In the genomic region with DNA sequence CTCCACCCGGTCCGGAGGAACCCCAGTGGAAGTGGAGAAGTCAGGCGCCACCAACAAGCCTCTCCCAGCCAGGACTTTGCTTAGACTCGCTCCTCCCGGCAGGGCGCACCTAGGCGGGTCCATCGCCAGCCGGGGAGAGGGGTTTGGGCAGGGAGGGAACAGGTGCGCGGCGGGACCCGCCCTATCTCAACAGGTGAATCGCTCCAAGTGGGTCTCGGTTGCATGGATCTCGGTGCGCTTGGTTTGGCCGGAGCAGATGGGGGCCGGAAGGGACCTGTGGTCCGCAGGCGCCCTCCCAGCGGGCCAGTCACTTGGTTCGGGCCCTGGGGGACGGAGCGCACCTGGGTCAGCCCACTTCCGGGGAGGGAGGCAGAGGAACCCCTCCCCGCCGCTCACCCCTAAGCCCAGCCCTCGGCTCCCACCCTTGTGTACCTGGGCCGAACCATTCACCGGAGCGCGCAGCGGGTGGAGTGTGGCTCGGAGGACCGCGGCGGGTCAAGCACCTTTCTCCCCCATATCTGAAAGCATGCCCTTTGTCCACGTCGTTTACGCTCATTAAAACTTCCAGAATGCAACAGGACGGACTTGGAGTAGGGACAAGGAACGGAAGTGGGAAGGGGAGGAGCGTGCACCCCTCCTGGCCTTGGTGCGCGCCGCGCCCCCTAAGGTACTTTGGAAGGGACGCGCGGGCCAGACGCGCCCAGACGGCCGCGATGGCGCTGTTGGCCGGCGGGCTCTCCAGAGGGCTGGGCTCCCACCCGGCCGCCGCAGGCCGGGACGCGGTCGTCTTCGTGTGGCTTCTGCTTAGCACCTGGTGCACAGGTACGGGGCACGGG, we compare ENCODE assay signal across 1 cellular context.
A peak's percentile ranks its signal among the peaks of the same experiment; 100 is the strongest.
TF ChIP-seq lines count a peak whose summit lies in the region.

A gene with protein sequence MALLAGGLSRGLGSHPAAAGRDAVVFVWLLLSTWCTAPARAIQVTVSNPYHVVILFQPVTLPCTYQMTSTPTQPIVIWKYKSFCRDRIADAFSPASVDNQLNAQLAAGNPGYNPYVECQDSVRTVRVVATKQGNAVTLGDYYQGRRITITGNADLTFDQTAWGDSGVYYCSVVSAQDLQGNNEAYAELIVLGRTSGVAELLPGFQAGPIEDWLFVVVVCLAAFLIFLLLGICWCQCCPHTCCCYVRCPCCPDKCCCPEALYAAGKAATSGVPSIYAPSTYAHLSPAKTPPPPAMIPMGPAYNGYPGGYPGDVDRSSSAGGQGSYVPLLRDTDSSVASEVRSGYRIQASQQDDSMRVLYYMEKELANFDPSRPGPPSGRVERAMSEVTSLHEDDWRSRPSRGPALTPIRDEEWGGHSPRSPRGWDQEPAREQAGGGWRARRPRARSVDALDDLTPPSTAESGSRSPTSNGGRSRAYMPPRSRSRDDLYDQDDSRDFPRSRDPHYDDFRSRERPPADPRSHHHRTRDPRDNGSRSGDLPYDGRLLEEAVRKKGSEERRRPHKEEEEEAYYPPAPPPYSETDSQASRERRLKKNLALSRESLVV (plus strand): TSS at position 693 of the 836 bp plus-strand sequence. CDS start 21 bp downstream, at position 714.

TF ChIP-seq in K562, 482 proteins besides CTCF, POLR2A, EP300 and RAD21 (continued from another document and continues in another):
- TF ChIP-seq VEZF1 (CRISPR knock-in tag; IDR thresholded peaks at IDR 0.05) (peak; percentile 83), ZNF830 (CRISPR knock-in tag; IDR thresholded peaks at IDR 0.05) (peak; percentile 52; the same call in 1 of the 2 replicates), XRCC5 (IDR thresholded peaks at IDR 0.05; ENCODE audit: low read depth, low read length) (peak; percentile 56; the same call in 1 of the 2 replicates), HNRNPK (IDR thresholded peaks at IDR 0.05; ENCODE audit: low read depth, low read length, poor library complexity, severe bottlenecking) (peak; percentile 22), MYC (IDR thresholded peaks at IDR 0.05; ENCODE audit: low read depth, low read length) (no peak; the same call in 1 of the 2 replicates), MYC (CRISPR knock-in tag; IDR thresholded peaks at IDR 0.05; ENCODE audit: borderline replicate concordance, low read depth) (no peak), PRPF4 (IDR thresholded peaks at IDR 0.05; ENCODE audit: insufficient read depth, low read depth, low read length, poor library complexity, severe bottlenecking) (peak; percentile 68), TAF7 (tag; IDR thresholded peaks at IDR 0.05) (peak; percentile 29; the same call in 1 of the 2 replicates), CLOCK (CRISPR knock-in tag; IDR thresholded peaks at IDR 0.05; ENCODE audit: borderline replicate concordance) (no peak), ZBED1 (IDR thresholded peaks at IDR 0.05) (no peak), ZBTB7A (IDR thresholded peaks at IDR 0.05; ENCODE audit: borderline replicate concordance, control insufficient read depth, low read depth, low read length) (peak; percentile 29; the same call in 1 of the 2 replicates), MLLT1 (IDR thresholded peaks at IDR 0.05) (peak in 1 of 2 experiments; percentile 70; a peak in 1 of 4 replicates), ZNF165 (CRISPR knock-in tag; IDR thresholded peaks at IDR 0.05; ENCODE audit: borderline replicate concordance) (no peak), NR2C2 (CRISPR knock-in tag; IDR thresholded peaks at IDR 0.05) (peak; percentile 86), NR2C2 (tag; IDR thresholded peaks at IDR 0.05) (peak; percentile 77), ZNF696 (CRISPR knock-in tag; conservative IDR thresholded peaks at IDR 0.05) (no peak), ZNF217 (CRISPR knock-in tag; IDR thresholded peaks at IDR 0.05) (no peak), HNRNPLL (IDR thresholded peaks at IDR 0.05; ENCODE audit: low read depth, low read length, poor library complexity, severe bottlenecking) (peak; percentile 93), ZBTB8A (IDR thresholded peaks at IDR 0.05; ENCODE audit: partially characterized antibody) (no peak), RBBP5 (IDR thresholded peaks at IDR 0.05; ENCODE audit: borderline replicate concordance, insufficient read depth, low read length, poor library complexity, severe bottlenecking) (peak; percentile 92), MEIS2 (IDR thresholded peaks at IDR 0.05; ENCODE audit: partially characterized antibody) (no peak), PHB (CRISPR knock-in tag; IDR thresholded peaks at IDR 0.05) (no peak), NEUROD1 (IDR thresholded peaks at IDR 0.05; ENCODE audit: borderline replicate concordance, low read depth, low read length, partially characterized antibody) (peak; percentile 55), THRB (CRISPR knock-in tag; conservative IDR thresholded peaks at IDR 0.05) (no peak), LEF1 (IDR thresholded peaks at IDR 0.05) (no peak), ARHGAP35 (IDR thresholded peaks at IDR 0.05; ENCODE audit: partially characterized antibody) (peak; percentile 62), ZNF518B (CRISPR knock-in tag; IDR thresholded peaks at IDR 0.05) (no peak), ZEB2 (IDR thresholded peaks at IDR 0.05) (peak; percentile 94), ARID1B (IDR thresholded peaks at IDR 0.05) (peak; percentile 20; the same call in 1 of the 2 replicates), TCF7L2 (IDR thresholded peaks at IDR 0.05; ENCODE audit: low read depth, low read length) (peak; percentile 86), ZNF75A (CRISPR knock-in tag; IDR thresholded peaks at IDR 0.05) (no peak), RNF2 (IDR thresholded peaks at IDR 0.05) (no peak; the same call in none of the 2 replicates), SP2 (IDR thresholded peaks at IDR 0.05; ENCODE audit: extremely low read depth, low read depth, low read length, poor library complexity, severe bottlenecking) (no peak), SIN3B (IDR thresholded peaks at IDR 0.05; ENCODE audit: low read depth) (peak; percentile 38; the same call in 1 of the 2 replicates), KAT7 (CRISPR knock-in tag; IDR thresholded peaks at IDR 0.05; ENCODE audit: borderline replicate concordance) (no peak; the same call in 1 of the 2 replicates), CXXC5 (CRISPR knock-in tag; IDR thresholded peaks at IDR 0.05) (peak; percentile 1)
- TF ChIP-seq, protein P1, sequence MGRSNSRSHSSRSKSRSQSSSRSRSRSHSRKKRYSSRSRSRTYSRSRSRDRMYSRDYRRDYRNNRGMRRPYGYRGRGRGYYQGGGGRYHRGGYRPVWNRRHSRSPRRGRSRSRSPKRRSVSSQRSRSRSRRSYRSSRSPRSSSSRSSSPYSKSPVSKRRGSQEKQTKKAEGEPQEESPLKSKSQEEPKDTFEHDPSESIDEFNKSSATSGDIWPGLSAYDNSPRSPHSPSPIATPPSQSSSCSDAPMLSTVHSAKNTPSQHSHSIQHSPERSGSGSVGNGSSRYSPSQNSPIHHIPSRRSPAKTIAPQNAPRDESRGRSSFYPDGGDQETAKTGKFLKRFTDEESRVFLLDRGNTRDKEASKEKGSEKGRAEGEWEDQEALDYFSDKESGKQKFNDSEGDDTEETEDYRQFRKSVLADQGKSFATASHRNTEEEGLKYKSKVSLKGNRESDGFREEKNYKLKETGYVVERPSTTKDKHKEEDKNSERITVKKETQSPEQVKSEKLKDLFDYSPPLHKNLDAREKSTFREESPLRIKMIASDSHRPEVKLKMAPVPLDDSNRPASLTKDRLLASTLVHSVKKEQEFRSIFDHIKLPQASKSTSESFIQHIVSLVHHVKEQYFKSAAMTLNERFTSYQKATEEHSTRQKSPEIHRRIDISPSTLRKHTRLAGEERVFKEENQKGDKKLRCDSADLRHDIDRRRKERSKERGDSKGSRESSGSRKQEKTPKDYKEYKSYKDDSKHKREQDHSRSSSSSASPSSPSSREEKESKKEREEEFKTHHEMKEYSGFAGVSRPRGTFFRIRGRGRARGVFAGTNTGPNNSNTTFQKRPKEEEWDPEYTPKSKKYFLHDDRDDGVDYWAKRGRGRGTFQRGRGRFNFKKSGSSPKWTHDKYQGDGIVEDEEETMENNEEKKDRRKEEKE (IDR thresholded peaks at IDR 0.05; ENCODE audit: borderline replicate concordance in 1 of 2, control insufficient read depth in 1 of 2, low read depth in 2 of 2, low read length in 1 of 2), result peak; percentile 13 to 97; a peak in 2 of 4 replicates
- TF ChIP-seq, protein P2, sequence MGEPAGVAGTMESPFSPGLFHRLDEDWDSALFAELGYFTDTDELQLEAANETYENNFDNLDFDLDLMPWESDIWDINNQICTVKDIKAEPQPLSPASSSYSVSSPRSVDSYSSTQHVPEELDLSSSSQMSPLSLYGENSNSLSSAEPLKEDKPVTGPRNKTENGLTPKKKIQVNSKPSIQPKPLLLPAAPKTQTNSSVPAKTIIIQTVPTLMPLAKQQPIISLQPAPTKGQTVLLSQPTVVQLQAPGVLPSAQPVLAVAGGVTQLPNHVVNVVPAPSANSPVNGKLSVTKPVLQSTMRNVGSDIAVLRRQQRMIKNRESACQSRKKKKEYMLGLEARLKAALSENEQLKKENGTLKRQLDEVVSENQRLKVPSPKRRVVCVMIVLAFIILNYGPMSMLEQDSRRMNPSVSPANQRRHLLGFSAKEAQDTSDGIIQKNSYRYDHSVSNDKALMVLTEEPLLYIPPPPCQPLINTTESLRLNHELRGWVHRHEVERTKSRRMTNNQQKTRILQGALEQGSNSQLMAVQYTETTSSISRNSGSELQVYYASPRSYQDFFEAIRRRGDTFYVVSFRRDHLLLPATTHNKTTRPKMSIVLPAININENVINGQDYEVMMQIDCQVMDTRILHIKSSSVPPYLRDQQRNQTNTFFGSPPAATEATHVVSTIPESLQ (CRISPR knock-in tag; IDR thresholded peaks at IDR 0.05), result no peak; the same call in 1 of the 2 replicates
